In the genomic region with DNA sequence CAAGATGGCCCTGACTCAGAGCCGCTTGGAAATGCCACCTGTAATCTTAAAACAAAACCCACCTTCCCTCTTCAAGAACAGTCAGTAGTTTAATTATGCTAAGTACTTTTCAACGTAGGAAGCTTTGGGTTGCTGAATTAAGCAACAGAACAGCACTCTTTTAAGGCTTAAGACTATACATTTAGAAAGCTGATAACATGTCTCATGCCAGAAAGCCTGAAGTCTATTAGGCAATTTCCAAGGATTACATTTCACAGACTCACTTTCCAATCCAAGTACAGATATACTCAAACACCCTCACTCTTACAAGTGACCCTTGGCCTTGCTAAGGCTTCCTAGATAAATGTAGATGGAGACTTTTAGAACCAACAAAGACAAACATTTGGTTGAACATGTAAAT, we compare ENCODE assay signal across 1 cellular context.
TF ChIP-seq lines count a peak whose summit lies in the region.

No MANE protein-coding gene starts in this region.

TF ChIP-seq in GM23338, 12 proteins besides CTCF, POLR2A, EP300 and RAD21:
- TF ChIP-seq ZNF462 (CRISPR knock-in tag; IDR thresholded peaks at IDR 0.05), result no peak
- TF ChIP-seq EZH2phosphoT487 (IDR thresholded peaks at IDR 0.05; ENCODE audit: unreplicated experiment), result no peak
- TF ChIP-seq POLR2AphosphoS5 (IDR thresholded peaks at IDR 0.05; ENCODE audit: low read depth), result no peak
- TF ChIP-seq ZNF331 (CRISPR knock-in tag; IDR thresholded peaks at IDR 0.05; ENCODE audit: low read depth), result no peak
- no peak for TF ChIP-seq CREB1 (CRISPR knock-in tag; IDR thresholded peaks at IDR 0.05; ENCODE audit: low read depth)
- no peak for TF ChIP-seq STAT1 (IDR thresholded peaks at IDR 0.05; ENCODE audit: unreplicated experiment)
- TF ChIP-seq NANOG (IDR thresholded peaks at IDR 0.05; ENCODE audit: borderline replicate concordance), result no peak
- no peak for TF ChIP-seq EZH2 (IDR thresholded peaks at IDR 0.05; ENCODE audit: low read depth, unreplicated experiment)
- TF ChIP-seq, protein P1, sequence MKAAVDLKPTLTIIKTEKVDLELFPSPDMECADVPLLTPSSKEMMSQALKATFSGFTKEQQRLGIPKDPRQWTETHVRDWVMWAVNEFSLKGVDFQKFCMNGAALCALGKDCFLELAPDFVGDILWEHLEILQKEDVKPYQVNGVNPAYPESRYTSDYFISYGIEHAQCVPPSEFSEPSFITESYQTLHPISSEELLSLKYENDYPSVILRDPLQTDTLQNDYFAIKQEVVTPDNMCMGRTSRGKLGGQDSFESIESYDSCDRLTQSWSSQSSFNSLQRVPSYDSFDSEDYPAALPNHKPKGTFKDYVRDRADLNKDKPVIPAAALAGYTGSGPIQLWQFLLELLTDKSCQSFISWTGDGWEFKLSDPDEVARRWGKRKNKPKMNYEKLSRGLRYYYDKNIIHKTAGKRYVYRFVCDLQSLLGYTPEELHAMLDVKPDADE (IDR thresholded peaks at IDR 0.05), result no peak
